8 cellular contexts compared by ENCODE assay signal in genomic region chr1:117606608-117607261, GRCh38.
DNase-seq lines count a peak whose midpoint lies in the region; ATAC-seq lines count a peak whose summit lies in the region.

No MANE protein-coding gene starts in this region.

- DNase-seq in HUDEP-2 (lab: John Stamatoyannopoulos, UW; ENCODE audit: unreplicated experiment in 76 of 76): peak in 54 of 76 experiments; percentile 8 to 78 (median 46)
- DNase-seq in activated CD4-positive, alpha-beta T cell treated with anti-CD3 and anti-CD28 coated beads, Interleukin-2, amount 50 U/mL, for 48 hours: peak; percentile 47 to 62
- DNase-seq in effector memory CD4-positive, alpha-beta T cell: peak; percentile 41 to 51 (median 47)
- peak; percentile 14 to 20 for DNase-seq in stimulated activated CD8-positive, alpha-beta memory T cell treated with anti-CD3 and anti-CD28 coated beads, Interleukin-7, amount 100 ng/mL, for 1 hour (ENCODE audit: low read depth in 2 of 2)
- DNase-seq in DMS153 (lab: John Stamatoyannopoulos, UW): no peak

- no peaks in the 10 kb centered on the region for H3K36me3 ChIP-seq in ES-I3 (ENCODE audit: insufficient read depth, low read length)
- no peaks in the 10 kb centered on the region for H3K36me3 ChIP-seq in effector memory CD4-positive, alpha-beta T cell (ENCODE audit: control insufficient read depth, insufficient read depth, low read length)
- H3K36me3 ChIP-seq in mucosa of rectum (ENCODE audit: control insufficient read depth in 2 of 2, insufficient read depth in 2 of 2, low read length in 2 of 2): no peaks in the 10 kb centered on the region

- H3K9me3 ChIP-seq in ES-I3 (ENCODE audit: control insufficient read depth, insufficient read depth, low read length) (no peaks in the 10 kb centered on the region; the same call in 1 of the 2 replicates), mucosa of rectum (ENCODE audit: control insufficient read depth in 2 of 2, low read length in 2 of 2) (no peaks in the 10 kb centered on the region)
- H3K9me3 ChIP-seq in effector memory CD4-positive, alpha-beta T cell (ENCODE audit: control insufficient read depth, low read length): no peaks in the 10 kb centered on the region

- peak overlapping the region; percentile 87; the same call in 1 of the 2 replicates for H3K9ac ChIP-seq in ES-I3 (ENCODE audit: low read depth, low read length)
- H3K9ac ChIP-seq in mucosa of rectum (ENCODE audit: low read depth in 1 of 2, low read length in 2 of 2): peak overlapping the region; percentile 95 to 97

- peak overlapping the region; percentile 98 for H3K4me3 ChIP-seq in effector memory CD4-positive, alpha-beta T cell (ENCODE audit: insufficient read depth, low read depth, low read length, poor library complexity, severe bottlenecking)
- peak overlapping the region; percentile 83 to 89 for H3K4me3 ChIP-seq in mucosa of rectum (ENCODE audit: low read length in 2 of 2)

- peaks cover 5% of the 10 kb centered on the region; the same call in 1 of the 2 replicates for H3K4me1 ChIP-seq in ES-I3 (ENCODE audit: insufficient read depth, low read length)
- H3K4me1 ChIP-seq in effector memory CD4-positive, alpha-beta T cell (ENCODE audit: control insufficient read depth, insufficient read depth, low read length, poor library complexity, severe bottlenecking): peaks cover 18% of the 10 kb centered on the region
- peaks cover 19 to 28% of the 10 kb centered on the region in 2 donors for H3K4me1 ChIP-seq in mucosa of rectum (ENCODE audit: control insufficient read depth in 2 of 2, insufficient read depth in 2 of 2, low read length in 2 of 2)

- peak overlapping the region; percentile 94 for H3K27ac ChIP-seq in effector memory CD4-positive, alpha-beta T cell (ENCODE audit: insufficient read depth, low read length, poor library complexity, severe bottlenecking)
- H3K27ac ChIP-seq in mucosa of rectum (ENCODE audit: low read depth in 2 of 2, low read length in 2 of 2): peak overlapping the region; percentile 88 to 93

- no peak for ATAC-seq in GM21423 (IDR thresholded peaks at IDR 0.05; ENCODE audit: unreplicated experiment)

- no peaks in the 10 kb centered on the region for H3K27me3 ChIP-seq in effector memory CD4-positive, alpha-beta T cell (replicated peaks; ENCODE audit: control insufficient read depth, insufficient read depth, low read length, poor library complexity, severe bottlenecking)
- no peaks in the 10 kb centered on the region for H3K27me3 ChIP-seq in mucosa of rectum (ENCODE audit: control insufficient read depth in 2 of 2, insufficient read depth in 2 of 2, low read length in 2 of 2)
